ENCODE assay signal across 19 cellular contexts in genomic region chr4:25569726-25570125, GRCh38.
A peak's percentile ranks its signal among the peaks of the same experiment; 100 is the strongest.
DNase-seq lines count a peak whose midpoint lies in the region; ATAC-seq, FAIRE-seq and TF ChIP-seq lines count a peak whose summit lies in the region.
"Had no signal": no experiment of that assay in that cellular context is flagged by ENCODE, and none has a peak within 500 bp of the region (broad histone marks: within the 10 kb centered on the region; RNA-seq: fewer than 3 reads in every experiment).

No MANE protein-coding gene starts in this region.

- H3K4me1 ChIP-seq in left lung (no peaks in the 10 kb centered on the region), small intestine (ENCODE audit: control insufficient read depth in 2 of 2, insufficient read depth in 1 of 2, low read depth in 1 of 2, low read length in 1 of 2) (peaks cover 0 to 3% of the 10 kb centered on the region in 2 donors), upper lobe of left lung (no peaks in the 10 kb centered on the region)

- FAIRE-seq in small intestine (lab: Jason Lieb, UNC): no peak
- no peak for FAIRE-seq in H54 (lab: Jason Lieb, UNC)
- FAIRE-seq: D721Med, GM12891, GM18507 had no signal

- TF ChIP-seq CTCF in left lung (IDR thresholded peaks at IDR 0.05) (no peak), upper lobe of left lung (IDR thresholded peaks at IDR 0.05) (no peak)

- H3K27ac ChIP-seq in left lung: peak overlapping the region; percentile 18 to 53
- H3K27ac ChIP-seq in small intestine (ENCODE audit: low read depth in 1 of 2, low read length in 1 of 2): peak overlapping the region; percentile 21 to 83
- peak overlapping the region in 3 of 4 donors; percentile 10 to 80 (median 50) for H3K27ac ChIP-seq in upper lobe of left lung

- TF ChIP-seq POLR2A in upper lobe of left lung (IDR thresholded peaks at IDR 0.05) (no peak), H54 (IDR thresholded peaks at IDR 0.05; ENCODE audit: low read depth, low read length) (no peak)

- H3K27me3 ChIP-seq in left lung (no peaks in the 10 kb centered on the region), small intestine (ENCODE audit: control insufficient read depth in 2 of 2, insufficient read depth in 2 of 2, low read length in 2 of 2) (no peaks in the 10 kb centered on the region), upper lobe of left lung (no peaks in the 10 kb centered on the region)

- TF ChIP-seq EP300 in upper lobe of left lung (IDR thresholded peaks at IDR 0.05): no peak

- H3K9me3 ChIP-seq in left lung: no peaks in the 10 kb centered on the region
- no peaks in the 10 kb centered on the region for H3K9me3 ChIP-seq in small intestine (ENCODE audit: control insufficient read depth, low read depth)
- no peaks in the 10 kb centered on the region for H3K9me3 ChIP-seq in upper lobe of left lung

- H3K36me3 ChIP-seq in left lung (no peaks in the 10 kb centered on the region), small intestine (ENCODE audit: control insufficient read depth in 2 of 2, insufficient read depth in 2 of 2, low read length in 2 of 2) (no peaks in the 10 kb centered on the region), upper lobe of left lung (no peaks in the 10 kb centered on the region)

- DNase-seq in epidermal melanocyte (ENCODE audit: insufficient read length, low spot score) (peak; percentile 33), left lung (no peak), small intestine (peak; percentile 86), upper lobe of left lung (no peak), DMS 273 treated with DMSO at 0.1 percent for 48 hours (lab: John Stamatoyannopoulos, UW) (no peak), COR-L47 (lab: John Stamatoyannopoulos, UW) (no peak), dermis blood vessel endothelial cell (no peak), H54 (ENCODE audit: insufficient read length, low spot score) (no peak)
- DNase-seq: C1 segment of cervical spinal cord; CD4-positive, alpha-beta memory T cell; DMS53; DMS79 treated with DMSO at 0.1 percent for 48 hours; GF-D8; GOT3; H7; HCEC 1CT had no signal

- WGBS in small intestine, 3 donors: 21 to 64% (median 35%) methylated on average over 5 of the region's 5 CpGs
- 89% methylated on average over 5 of the region's 5 CpGs for WGBS in upper lobe of left lung, 2 donors

- H3K4me3 ChIP-seq in left lung (no peak overlapping the region), small intestine (ENCODE audit: low read depth in 1 of 2, low read length in 2 of 2) (no peak overlapping the region), upper lobe of left lung (no peak overlapping the region)

- intact Hi-C loops in left lung (cut with DNase I): no loop called here

- ATAC-seq in left lung: no peak
- no peak for ATAC-seq in upper lobe of left lung (ENCODE audit: low FRiP score in 2 of 2)

Comparison
In these comparisons a context has a peak if more than half of its experiments do, and no peak if none do; other contexts are left out.
1. DNase-seq: peak in epidermal melanocyte (single experiment) and small intestine (single experiment); none in left lung (0 of 2), upper lobe of left lung (0 of 2), DMS 273 treated with DMSO at 0.1 percent for 48 hours (single experiment), COR-L47 (single experiment), dermis blood vessel endothelial cell (single experiment) and H54 (single experiment).
2. Peak in every context shown above with its lines, with median percentiles within 50 percentile points of each other: H3K27ac ChIP-seq.